8 cellular contexts compared by ENCODE assay signal in genomic region chr20:53623127-53623453, GRCh38. TPM values are rescaled to one million over a fixed set of nuclear protein-coding genes. Genes with fewer than 3 reads are reported as not detected.
A peak's percentile ranks its signal among the peaks of the same experiment; 100 is the strongest.
DNase-seq lines count a peak whose midpoint lies in the region; ATAC-seq, FAIRE-seq and TF ChIP-seq lines count a peak whose summit lies in the region.

No MANE protein-coding gene starts in this region.

- in situ Hi-C loops in HepG2 (cut with HindIII; ENCODE audit: extremely low pct_ligation_motif_present, low pct_unique_long_range_greater_than_20kb), result no loop called here

- H3K27ac ChIP-seq in HepG2 (ENCODE audit: extremely low read length, insufficient read depth, low read length) (peak overlapping the region; percentile 93), thoracic aorta (peak overlapping the region; percentile 78)

- TF ChIP-seq EP300 in HepG2 (IDR thresholded peaks at IDR 0.05; ENCODE audit: low read depth in 2 of 2, low read length in 2 of 2) (no peak), HepG2 (CRISPR knock-in tag; IDR thresholded peaks at IDR 0.05; ENCODE audit: borderline replicate concordance) (no peak)

- H3K9ac ChIP-seq in HepG2 (ENCODE audit: insufficient read depth, low read depth, low read length), result peak overlapping the region; percentile 76

- TF ChIP-seq POLR2A in HepG2 (IDR thresholded peaks at IDR 0.05; ENCODE audit: insufficient read depth in 1 of 2, low read depth in 2 of 2, low read length in 2 of 2), result no peak

- H3K9me3 ChIP-seq in HepG2 (ENCODE audit: low read length) (no peaks in the 10 kb centered on the region), thoracic aorta (no peaks in the 10 kb centered on the region)

- H3K9me3 Mint-ChIP-seq in activated CD4-positive, alpha-beta T cell treated with anti-CD3 and anti-CD28 coated beads for 36 hours (ENCODE audit: low read depth), result no peaks in the 10 kb centered on the region
- H3K9me3 Mint-ChIP-seq in activated CD8-positive, alpha-beta T cell treated with anti-CD3 and anti-CD28 coated beads, Interleukin-2, amount 10 ng/mL, durations not matched to agents 7 days and 5 days (ENCODE audit: insufficient read depth), result no peaks in the 10 kb centered on the region

- DNase-seq in activated CD4-positive, alpha-beta T cell treated with anti-CD3 and anti-CD28 coated beads for 36 hours, result no peak
- DNase-seq in activated CD4-positive, alpha-beta T cell treated with anti-CD3 and anti-CD28 coated beads for 1 hour, result no peak
- DNase-seq in activated CD8-positive, alpha-beta T cell treated with anti-CD3 and anti-CD28 coated beads, Interleukin-2, amount 10 ng/mL, durations not matched to agents 7 days and 5 days, result no peak
- DNase-seq in HepG2 (ENCODE audit: low spot score) (no peak), thoracic aorta (ENCODE audit: low spot score) (no peak), NAMALWA (ENCODE audit: low spot score) (no peak), superior temporal gyrus (ENCODE audit: extremely low spot score) (no peak)

- TF ChIP-seq CTCF in HepG2 (CRISPR knock-in tag; IDR thresholded peaks at IDR 0.05) (no peak), thoracic aorta (IDR thresholded peaks at IDR 0.05) (no peak)

- H3K36me3 ChIP-seq in HepG2 (replicated peaks in 1 of 2; ENCODE audit: control insufficient read depth in 1 of 2, insufficient read depth in 2 of 2, low read length in 2 of 2) (no peaks in the 10 kb centered on the region), thoracic aorta (no peaks in the 10 kb centered on the region)

- H3K4me1 Mint-ChIP-seq in activated CD4-positive, alpha-beta T cell treated with anti-CD3 and anti-CD28 coated beads for 36 hours, result peaks cover 37% of the 10 kb centered on the region
- peaks cover 55% of the 10 kb centered on the region for H3K4me1 Mint-ChIP-seq in activated CD8-positive, alpha-beta T cell treated with anti-CD3 and anti-CD28 coated beads, Interleukin-2, amount 10 ng/mL, durations not matched to agents 7 days and 5 days (ENCODE audit: low read depth)

- H3K27ac Mint-ChIP-seq in activated CD4-positive, alpha-beta T cell treated with anti-CD3 and anti-CD28 coated beads for 36 hours, result peak overlapping the region; percentile 97
- peak overlapping the region; percentile 97 for H3K27ac Mint-ChIP-seq in activated CD8-positive, alpha-beta T cell treated with anti-CD3 and anti-CD28 coated beads, Interleukin-2, amount 10 ng/mL, durations not matched to agents 7 days and 5 days

- H3K4me3 Mint-ChIP-seq in activated CD4-positive, alpha-beta T cell treated with anti-CD3 and anti-CD28 coated beads for 36 hours, result peak overlapping the region; percentile 67
- peak overlapping the region; percentile 72 for H3K4me3 Mint-ChIP-seq in activated CD8-positive, alpha-beta T cell treated with anti-CD3 and anti-CD28 coated beads, Interleukin-2, amount 10 ng/mL, durations not matched to agents 7 days and 5 days

- BruUV-seq in HepG2 (replicated peaks; lab: Mats Ljungman, UMichigan), result TSS peak; percentile 96

- H3K27me3 ChIP-seq in HepG2 (ENCODE audit: control insufficient read depth in 1 of 2, insufficient read depth in 2 of 2, low read length in 2 of 2) (no peaks in the 10 kb centered on the region), thoracic aorta (replicated peaks; ENCODE audit: insufficient read depth) (no peaks in the 10 kb centered on the region)

- ATAC-seq in activated CD4-positive, alpha-beta T cell treated with anti-CD3 and anti-CD28 coated beads for 36 hours, result peak; percentile 57
- ATAC-seq in activated CD8-positive, alpha-beta T cell treated with anti-CD3 and anti-CD28 coated beads, Interleukin-2, amount 10 ng/mL, durations not matched to agents 7 days and 5 days, result peak; percentile 18
- peak; percentile 58 for ATAC-seq in HepG2
- no peak for ATAC-seq in thoracic aorta (ENCODE audit: insufficient number of reproducible peaks, low FRiP score, low read depth)
- ATAC-seq in GM18873 (IDR thresholded peaks at IDR 0.05; ENCODE audit: low FRiP score, unreplicated experiment), result no peak

- no peaks in the 10 kb centered on the region for H3K36me3 Mint-ChIP-seq in activated CD4-positive, alpha-beta T cell treated with anti-CD3 and anti-CD28 coated beads for 36 hours (ENCODE audit: low read depth)
- no peaks in the 10 kb centered on the region for H3K36me3 Mint-ChIP-seq in activated CD8-positive, alpha-beta T cell treated with anti-CD3 and anti-CD28 coated beads, Interleukin-2, amount 10 ng/mL, durations not matched to agents 7 days and 5 days (ENCODE audit: low read depth)

- CTCF ChIA-PET in activated CD4-positive, alpha-beta T cell treated with anti-CD3 and anti-CD28 coated beads for 36 hours (lab: Charles Lee), result interaction anchor here (0.6 to 3.6 kb wide), 15 partner anchors 9 to 387 kb away, joined by 3 to 15 read pairs (median 5); no protein-coding TSS in a partner anchor
- CTCF ChIA-PET in activated CD8-positive, alpha-beta T cell treated with anti-CD3 and anti-CD28 coated beads, Interleukin-2, amount 10 ng/mL, durations not matched to agents 7 days and 5 days (lab: Charles Lee), result interaction anchor here (1.0 to 4.0 kb wide), 15 partner anchors 12 to 317 kb away, joined by 3 to 56 read pairs (median 10); no protein-coding TSS in a partner anchor
- CTCF ChIA-PET in HepG2 (lab: Yijun Ruan, JAX; ENCODE audit: low intra/inter-chr PET ratio, low total read pairs), result interaction anchor here (0.9 kb wide), 1 partner anchor 44 kb away, joined by 3 read pairs; no protein-coding TSS in a partner anchor

- TF ChIP-seq RAD21 in HepG2 (CRISPR knock-in tag; IDR thresholded peaks at IDR 0.05), result no peak

- no peaks in the 10 kb centered on the region for H3K79me2 ChIP-seq in HepG2 (ENCODE audit: insufficient read depth, low read length)

- H3K4me2 ChIP-seq in HepG2 (ENCODE audit: low read depth, low read length), result peak overlapping the region; percentile 83

- no peaks in the 10 kb centered on the region for H4K20me1 ChIP-seq in HepG2 (ENCODE audit: insufficient read depth, low read length)

- POLR2A ChIA-PET in activated CD4-positive, alpha-beta T cell treated with anti-CD3 and anti-CD28 coated beads for 36 hours (lab: Charles Lee), result interaction anchor here (0.7 to 1.4 kb wide), 5 partner anchors 10 to 240 kb away, joined by 3 to 7 read pairs (median 4); no protein-coding TSS in a partner anchor
- POLR2A ChIA-PET in activated CD8-positive, alpha-beta T cell treated with anti-CD3 and anti-CD28 coated beads, Interleukin-2, amount 10 ng/mL, durations not matched to agents 7 days and 5 days (lab: Charles Lee), result interaction anchor here (0.7 to 5.2 kb wide), 11 partner anchors 9 to 85 kb away, joined by 3 to 66 read pairs (median 3); partner anchors contain the start of gene ZNF217
- POLR2A ChIA-PET in HepG2 (lab: Yijun Ruan, JAX), result interaction anchor here (0.7 to 5.2 kb wide), 42 partner anchors 9 to 510 kb away, joined by 3 to 147 read pairs (median 10); partner anchors contain the start of gene ZNF217

- FAIRE-seq in HepG2 (lab: Jason Lieb, UNC), result no peak

- H3K4me1 ChIP-seq in HepG2 (ENCODE audit: insufficient read depth, low read length) (peaks cover 38% of the 10 kb centered on the region), thoracic aorta (ENCODE audit: control insufficient read depth in 1 of 2, low read depth in 2 of 2) (peaks cover 26 to 36% of the 10 kb centered on the region in 2 donors)

- H2AFZ ChIP-seq in HepG2 (ENCODE audit: low read length), result peak overlapping the region; percentile 74

- H3K4me3 ChIP-seq in HepG2 (replicated peaks in 1 of 3; ENCODE audit: insufficient read depth in 1 of 3, low read depth in 2 of 3, low read length in 3 of 3), result peak overlapping the region; percentile 54 to 66 (median 66)
- H3K4me3 ChIP-seq in thoracic aorta, result peak overlapping the region; percentile 66

- no peaks in the 10 kb centered on the region for H3K27me3 Mint-ChIP-seq in activated CD4-positive, alpha-beta T cell treated with anti-CD3 and anti-CD28 coated beads for 36 hours
- no peaks in the 10 kb centered on the region for H3K27me3 Mint-ChIP-seq in activated CD8-positive, alpha-beta T cell treated with anti-CD3 and anti-CD28 coated beads, Interleukin-2, amount 10 ng/mL, durations not matched to agents 7 days and 5 days (ENCODE audit: low read depth)

- intact Hi-C loops in activated CD4-positive, alpha-beta T cell treated with anti-CD3 and anti-CD28 coated beads for 36 hours (cut with DNase I, micrococcal nuclease), result loop anchor here (1.0 to 5.0 kb wide), 4 partner anchors 19 to 41 kb away; no protein-coding TSS in a partner anchor
- intact Hi-C loops in HepG2 (cut with micrococcal nuclease; ENCODE audit: unreplicated experiment), result loop anchor here (1.0 to 2.0 kb wide), 5 partner anchors 19 to 115 kb away; no protein-coding TSS in a partner anchor

- 2% methylated on average over 3 of the region's 3 CpGs for WGBS in HepG2 (ENCODE audit: low lambda C conversion rate)

TF ChIP-seq in HepG2, 621 proteins besides CTCF, POLR2A, EP300 and RAD21 (continues in another document):
- no peak for TF ChIP-seq TGIF2 (CRISPR knock-in tag; IDR thresholded peaks at IDR 0.05)

RNA-seq across cellular contexts. Expression of gene ZNF217, which starts 29.5 kb away (rescaled TPM):
- 10 to 100 TPM; 41.5 to 45.6 TPM for total RNA-seq in activated CD4-positive, alpha-beta T cell treated with anti-CD3 and anti-CD28 coated beads for 36 hours
- 100 to 1,000 TPM; 104 to 113 TPM for total RNA-seq in activated CD8-positive, alpha-beta T cell treated with anti-CD3 and anti-CD28 coated beads, Interleukin-2, amount 10 ng/mL, durations not matched to agents 7 days and 5 days
- 29.8 and 65.0 TPM in 2 replicates for total RNA-seq in HepG2 (2016; rRNA removed; fragmentation: Illumina TruSeq; extraction: Trizol)
- 3.8 and 3.9 TPM in 2 replicates for total RNA-seq in HepG2 (2016; cell fraction: cytosol; rRNA removed; fragmentation: Illumina TruSeq; extraction: Trizol; ENCODE audit: low read depth)
- 30.1 and 52.5 TPM in 2 replicates for total RNA-seq in HepG2 (2016; cell fraction: insoluble cytoplasmic fraction; rRNA removed; fragmentation: Illumina TruSeq; extraction: Trizol)
- 17.5 and 18.9 TPM in 2 replicates for total RNA-seq in HepG2 (2016; cell fraction: membrane; rRNA removed; fragmentation: Illumina TruSeq; extraction: Trizol)
- 46.4 and 49.3 TPM in 2 replicates for total RNA-seq in HepG2 (2016; cell fraction: nucleus; rRNA removed; fragmentation: Illumina TruSeq; extraction: Trizol)
- 22.3 and 23.7 TPM in 2 replicates for polyA plus RNA-seq in HepG2 (2011; rRNA removed)
- polyA plus RNA-seq in HepG2 (2011; cell fraction: cytosol; rRNA removed), result 16.1 and 20.6 TPM in 2 replicates
- polyA plus RNA-seq in HepG2 (2011; cell fraction: nucleus; rRNA removed), result 28.1 and 34.2 TPM in 2 replicates
- polyA plus RNA-seq in HepG2 (2012), result 30.6 and 41.2 TPM in 2 replicates
- polyA plus RNA-seq in HepG2 (2016; cell fraction: cytosol; fragmentation: Illumina TruSeq; extraction: Trizol; ENCODE audit: low read depth), result 0.85 and 1.1 TPM in 2 replicates
- polyA plus RNA-seq in HepG2 (2016; cell fraction: insoluble cytoplasmic fraction; fragmentation: Illumina TruSeq; extraction: Trizol; ENCODE audit: low read depth), result 50.4 and 54.5 TPM in 2 replicates
- polyA plus RNA-seq in HepG2 (2016; cell fraction: membrane; fragmentation: Illumina TruSeq; extraction: Trizol; ENCODE audit: low read depth), result 5.7 and 6.3 TPM in 2 replicates
- polyA plus RNA-seq in HepG2 (2016; cell fraction: nucleus; fragmentation: Illumina TruSeq; extraction: Trizol; ENCODE audit: insufficient read depth, low read depth), result 66.7 and 71.5 TPM in 2 replicates
- 13.5 and 82.3 TPM in 2 replicates for polyA minus RNA-seq in HepG2 (2011; rRNA and poly(A)+ RNA removed; ENCODE audit: low replicate concordance)
- 62.7 and 65.9 TPM in 2 replicates for polyA minus RNA-seq in HepG2 (2011; cell fraction: cytosol; rRNA and poly(A)+ RNA removed)
- polyA minus RNA-seq in HepG2 (2011; cell fraction: nucleus; rRNA and poly(A)+ RNA removed), result 63.2 and 86.3 TPM in 2 replicates
- 10 to 100 TPM; 12.5 to 21.4 TPM for total RNA-seq in thoracic aorta

Comparison
In these comparisons a context has a peak if more than half of its experiments do, and no peak if none do; other contexts are left out.
1. ATAC-seq: peak in activated CD4-positive, alpha-beta T cell treated with anti-CD3 and anti-CD28 coated beads for 36 hours (single experiment), activated CD8-positive, alpha-beta T cell treated with anti-CD3 and anti-CD28 coated beads, Interleukin-2, amount 10 ng/mL, durations not matched to agents 7 days and 5 days (single experiment) and HepG2 (single experiment); none in thoracic aorta (single experiment) and GM18873 (single experiment).